In the genomic region with DNA sequence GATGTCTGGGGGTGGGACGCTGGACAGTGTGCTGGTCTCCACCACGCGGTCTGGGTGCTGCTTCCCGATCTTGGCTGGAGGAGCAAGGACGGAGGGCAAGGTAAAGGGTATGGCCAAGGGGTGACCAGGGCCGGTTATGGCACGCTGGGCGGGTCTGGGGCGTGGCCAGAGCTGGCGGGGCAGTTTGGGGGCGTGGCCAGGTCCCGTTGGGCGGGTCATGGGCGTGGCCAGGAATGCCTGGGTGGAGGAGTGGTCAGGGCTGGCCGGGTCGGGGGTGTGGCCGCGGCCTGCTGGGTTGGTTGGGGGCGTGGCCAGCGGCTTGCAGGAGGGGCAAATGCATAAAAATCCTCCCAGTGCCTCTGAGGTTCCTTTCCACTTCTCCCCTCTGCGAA, we compare ENCODE assay signal across 9 cellular contexts. TPM values are rescaled to one million over a fixed set of nuclear protein-coding genes. Genes with fewer than 3 reads are reported as not detected.
DNase-seq lines count a peak whose midpoint lies in the region; ATAC-seq, FAIRE-seq and TF ChIP-seq lines count a peak whose summit lies in the region.
"Had no signal": no experiment of that assay in that cellular context is flagged by ENCODE, and none has a peak within 500 bp of the region (broad histone marks: within the 10 kb centered on the region; RNA-seq: fewer than 3 reads in every experiment).

No MANE protein-coding gene starts in this region.

- H3K9ac ChIP-seq in endothelial cell of umbilical vein (replicated peaks; ENCODE audit: extremely low read depth, insufficient read depth, low read length) = no peak overlapping the region
- H3K9ac ChIP-seq: parathyroid adenoma had no signal

- H2AFZ ChIP-seq in endothelial cell of umbilical vein (ENCODE audit: low read depth, low read length) = no peak overlapping the region
- H2AFZ ChIP-seq: parathyroid adenoma had no signal

- intact Hi-C loops in MCF 10A (cut with micrococcal nuclease) (no loop called here), breast epithelium (cut with DNase I; ENCODE audit: low total_unique reads) (no loop called here), endothelial cell of umbilical vein (cut with micrococcal nuclease) (loop anchor here (1.0 to 2.0 kb wide), 2 partner anchors 10 to 52 kb away; a partner anchor contains a TSS), ovary (cut with DNase I) (loop anchor here in 1 of 4 donors (5.0 kb wide), 1 partner anchor 64 kb away; no protein-coding TSS in a partner anchor)

- 44 to 61% (median 51%) methylated on average over 21 of the region's 21 CpGs for WGBS in ovary, 3 donors

- no peak for TF ChIP-seq POLR2A in breast epithelium (IDR thresholded peaks at IDR 0.05)
- no peak for TF ChIP-seq POLR2A in endothelial cell of umbilical vein (IDR thresholded peaks at IDR 0.05; ENCODE audit: low read depth, low read length)
- no peak for TF ChIP-seq POLR2A in ovary (IDR thresholded peaks at IDR 0.05)

- H3K36me3 ChIP-seq in breast epithelium (peaks cover 4% of the 10 kb centered on the region), endothelial cell of umbilical vein (ENCODE audit: control insufficient read depth in 2 of 2, extremely low read depth in 1 of 2, insufficient read depth in 2 of 2, low read length in 2 of 2) (peaks cover 23 to 60% of the 10 kb centered on the region in 2 experiments), ovary (no peaks in the 10 kb centered on the region)

- no peak overlapping the region for H3K4me3 ChIP-seq in breast epithelium
- H3K4me3 ChIP-seq in endothelial cell of umbilical vein (replicated peaks in 1 of 3; ENCODE audit: insufficient read depth in 1 of 3, low read depth in 1 of 3, low read length in 3 of 3) = no peak overlapping the region
- H3K4me3 ChIP-seq in ovary = no peak overlapping the region

- DNase-seq in MCF 10A (ENCODE audit: unreplicated experiment) (peak; percentile 86), breast epithelium (ENCODE audit: low spot score in 2 of 2) (no peak), RWPE1 (ENCODE audit: low spot score) (peak; percentile 90), endothelial cell of umbilical vein (ENCODE audit: low read depth, low spot score) (peak; percentile 69), ovary (peak in 4 of 5 donors; percentile 52 to 73 (median 67)), anterior cingulate cortex (lab: John Stamatoyannopoulos, UW) (no peak)

- peak; percentile 79 for FAIRE-seq in endothelial cell of umbilical vein (lab: Jason Lieb, UNC)

- no peak for ATAC-seq in HG02938 (IDR thresholded peaks at IDR 0.05; ENCODE audit: unreplicated experiment)
- no peak for ATAC-seq in HG03039 (IDR thresholded peaks at IDR 0.05; ENCODE audit: unreplicated experiment)

- H3K27ac ChIP-seq in breast epithelium (peak overlapping the region in 1 of 2 donors; percentile 32), RWPE1 (peak overlapping the region; percentile 93), endothelial cell of umbilical vein (ENCODE audit: insufficient read depth, low read depth, low read length) (no peak overlapping the region), ovary (no peak overlapping the region)
- H3K27ac ChIP-seq: parathyroid adenoma had no signal

- H3K9me3 Mint-ChIP-seq in MCF 10A (ENCODE audit: unreplicated experiment) = no peaks in the 10 kb centered on the region

- no peaks in the 10 kb centered on the region for H4K20me1 ChIP-seq in endothelial cell of umbilical vein (replicated peaks; ENCODE audit: control insufficient read depth, extremely low read depth, insufficient read depth, low read length)

- H3K36me3 Mint-ChIP-seq in MCF 10A (ENCODE audit: insufficient read depth, unreplicated experiment) = peaks cover 92% of the 10 kb centered on the region

- no peaks in the 10 kb centered on the region for H3K4me1 ChIP-seq in breast epithelium
- peaks cover 15% of the 10 kb centered on the region for H3K4me1 ChIP-seq in endothelial cell of umbilical vein (ENCODE audit: control insufficient read depth, extremely low read depth, insufficient read depth, low read length)
- H3K4me1 ChIP-seq in ovary (ENCODE audit: insufficient read depth) = no peaks in the 10 kb centered on the region
- H3K4me1 ChIP-seq: parathyroid adenoma had no signal

- POLR2A ChIA-PET in MCF 10A (lab: Yijun Ruan, JAX) (interaction anchor here (1.2 to 1.6 kb wide), 2 partner anchors 32 to 87 kb away, joined by 4 read pairs; no protein-coding TSS in a partner anchor), RWPE1 (lab: Yijun Ruan, JAX; ENCODE audit: low non-redundant PET) (interaction anchor here (0.6 kb wide), 1 partner anchor 22 kb away, joined by 4 read pairs; no protein-coding TSS in a partner anchor), endothelial cell of umbilical vein (lab: Charles Lee) (interaction anchor here (0.8 kb wide), 1 partner anchor 10 kb away, joined by 3 read pairs; no protein-coding TSS in a partner anchor)

- peak overlapping the region; percentile 35 for H3K27ac Mint-ChIP-seq in MCF 10A (ENCODE audit: low read depth, unreplicated experiment)

- H3K27me3 ChIP-seq in breast epithelium = no peaks in the 10 kb centered on the region
- no peaks in the 10 kb centered on the region for H3K27me3 ChIP-seq in endothelial cell of umbilical vein (ENCODE audit: control insufficient read depth in 2 of 2, insufficient read depth in 2 of 2, low read length in 2 of 2)
- no peaks in the 10 kb centered on the region for H3K27me3 ChIP-seq in ovary

- no peak overlapping the region for H3K4me2 ChIP-seq in endothelial cell of umbilical vein (ENCODE audit: insufficient read depth, low read length)

- no peak for TF ChIP-seq EP300 in ovary (IDR thresholded peaks at IDR 0.05)

- no peak overlapping the region for H3K4me3 Mint-ChIP-seq in MCF 10A (ENCODE audit: unreplicated experiment)

- peaks cover 5% of the 10 kb centered on the region for H3K4me1 Mint-ChIP-seq in MCF 10A (ENCODE audit: insufficient read depth, unreplicated experiment)

- dilution Hi-C loops in endothelial cell of umbilical vein (cut with MboI; ENCODE audit: extremely low pct_ligation_motif_present, low sequenced_read_pairs) = no loop called here

- H3K9me1 ChIP-seq in endothelial cell of umbilical vein (replicated peaks; ENCODE audit: control insufficient read depth, extremely low read depth, insufficient read depth, low read length) = no peaks in the 10 kb centered on the region

- peaks cover 23% of the 10 kb centered on the region for H3K79me2 ChIP-seq in endothelial cell of umbilical vein (ENCODE audit: control insufficient read depth, insufficient read depth, low read length)
- H3K79me2 ChIP-seq: parathyroid adenoma had no signal

- no peaks in the 10 kb centered on the region for H3K27me3 Mint-ChIP-seq in MCF 10A (ENCODE audit: insufficient read depth, unreplicated experiment)

- CTCF ChIA-PET in MCF 10A (lab: Yijun Ruan, JAX) (interaction anchor here (0.7 to 0.8 kb wide), 2 partner anchors 10 to 11 kb away, joined by 3 read pairs; no protein-coding TSS in a partner anchor), RWPE1 (lab: Yijun Ruan, JAX) (interaction anchor here (0.7 kb wide), 1 partner anchor 128 kb away, joined by 3 read pairs; no protein-coding TSS in a partner anchor), endothelial cell of umbilical vein (lab: Charles Lee) (interaction anchor here (2.2 kb wide), 1 partner anchor 10 kb away, joined by 15 read pairs; no protein-coding TSS in a partner anchor)

- H3K9me3 ChIP-seq in breast epithelium (no peaks in the 10 kb centered on the region), endothelial cell of umbilical vein (replicated peaks; ENCODE audit: control insufficient read depth, insufficient read depth, low read length) (no peaks in the 10 kb centered on the region), ovary (no peaks in the 10 kb centered on the region)

- BruUV-seq in MCF 10A (replicated peaks; lab: Mats Ljungman, UMichigan) (no TSS peak), endothelial cell of umbilical vein (replicated peaks; lab: Mats Ljungman, UMichigan) (no TSS peak)

- no peak for TF ChIP-seq CTCF in MCF 10A (IDR thresholded peaks at IDR 0.05; ENCODE audit: unreplicated experiment)
- no peak for TF ChIP-seq CTCF in breast epithelium (IDR thresholded peaks at IDR 0.05)
- no peak for TF ChIP-seq CTCF in RWPE1 (conservative IDR thresholded peaks at IDR 0.05; ENCODE audit: low read depth)
- no peak for TF ChIP-seq CTCF in endothelial cell of umbilical vein (IDR thresholded peaks at IDR 0.05; ENCODE audit: extremely low read depth in 1 of 2, insufficient read depth in 1 of 2, low read depth in 1 of 2, low read length in 2 of 2)
- no peak for TF ChIP-seq CTCF in ovary (IDR thresholded peaks at IDR 0.05)

RNA-seq across cellular contexts. Expression of a gene that starts 19.2 kb away (rescaled TPM):
- 179 and 191 TPM in 2 replicates for total RNA-seq in MCF 10A (2022)
- total RNA-seq in breast epithelium = 1,000 to 10,000 TPM in 1 of 3 donors, 100 to 1,000 TPM in 2; 357 to 1,796 (median 492) TPM
- total RNA-seq in endothelial cell of umbilical vein = 445 and 469 TPM in 2 replicates
- polyA plus RNA-seq in endothelial cell of umbilical vein = 1,136 and 1,398 TPM in 2 replicates
- polyA plus RNA-seq in endothelial cell of umbilical vein (2011; cell fraction: cytosol; rRNA removed) = 825 and 1,039 TPM in 2 replicates
- polyA plus RNA-seq in endothelial cell of umbilical vein (2011; cell fraction: nucleus; rRNA removed) = 456 and 562 TPM in 2 replicates
- polyA plus RNA-seq in endothelial cell of umbilical vein (2012) = 559 and 749 TPM in 2 replicates
- 420 and 486 TPM in 2 replicates for polyA minus RNA-seq in endothelial cell of umbilical vein
- 218 TPM for polyA minus RNA-seq in endothelial cell of umbilical vein (2011; cell fraction: cytosol; rRNA and poly(A)+ RNA removed)
- 51.2 and 82.1 TPM in 2 replicates for polyA minus RNA-seq in endothelial cell of umbilical vein (2011; cell fraction: nucleus; rRNA and poly(A)+ RNA removed)
- total RNA-seq in ovary = 100 to 1,000 TPM; 189 to 309 (median 247) TPM
- 100 to 1,000 TPM; 239 to 450 TPM for polyA plus RNA-seq in ovary

RNA-seq across cellular contexts. Expression of a gene that starts 27.8 kb away (rescaled TPM):
- total RNA-seq in MCF 10A (2022) (184 and 201 TPM in 2 replicates), breast epithelium (100 to 1,000 TPM in 1 of 3 donors, 10 to 100 TPM in 2; 65.9 to 175 (median 89.1) TPM), endothelial cell of umbilical vein (252 and 272 TPM in 2 replicates), ovary (100 to 1,000 TPM in 5 of 7 donors, 10 to 100 TPM in 2; 88.2 to 157 (median 140) TPM)
- polyA plus RNA-seq in endothelial cell of umbilical vein (344 and 394 TPM in 2 replicates), ovary (100 to 1,000 TPM in 1 of 2 donors, 10 to 100 TPM in 1; 11.1 to 119 TPM)
- 254 and 274 TPM in 2 replicates for polyA plus RNA-seq in endothelial cell of umbilical vein (2011; cell fraction: cytosol; rRNA removed)
- 109 and 111 TPM in 2 replicates for polyA plus RNA-seq in endothelial cell of umbilical vein (2011; cell fraction: nucleus; rRNA removed)
- polyA plus RNA-seq in endothelial cell of umbilical vein (2012) = 277 and 310 TPM in 2 replicates
- polyA minus RNA-seq in endothelial cell of umbilical vein = 122 and 222 TPM in 2 replicates
- 139 TPM for polyA minus RNA-seq in endothelial cell of umbilical vein (2011; cell fraction: cytosol; rRNA and poly(A)+ RNA removed)
- 26.3 and 52.1 TPM in 2 replicates for polyA minus RNA-seq in endothelial cell of umbilical vein (2011; cell fraction: nucleus; rRNA and poly(A)+ RNA removed)

RNA-seq across cellular contexts. Expression of a gene that starts 51.1 kb away (rescaled TPM):
- total RNA-seq in MCF 10A (2022) (99.6 and 123 TPM in 2 replicates), breast epithelium (10 to 100 TPM; 15.4 to 63.3 (median 43.9) TPM), endothelial cell of umbilical vein (63.8 and 65.7 TPM in 2 replicates), ovary (10 to 100 TPM; 20.7 to 92.6 (median 62.4) TPM)
- polyA plus RNA-seq in endothelial cell of umbilical vein (31.4 and 35.8 TPM in 2 replicates), ovary (10 to 100 TPM in 1 of 2 donors, 1 to 10 TPM in 1; 6.1 to 36.7 TPM)
- polyA plus RNA-seq in endothelial cell of umbilical vein (2011; cell fraction: cytosol; rRNA removed) = 14.1 and 21.3 TPM in 2 replicates
- 94.3 and 110 TPM in 2 replicates for polyA plus RNA-seq in endothelial cell of umbilical vein (2011; cell fraction: nucleus; rRNA removed)
- 25.2 and 53.3 TPM in 2 replicates for polyA plus RNA-seq in endothelial cell of umbilical vein (2012)
- polyA minus RNA-seq in endothelial cell of umbilical vein = 27.1 and 39.2 TPM in 2 replicates
- 48.0 TPM for polyA minus RNA-seq in endothelial cell of umbilical vein (2011; cell fraction: cytosol; rRNA and poly(A)+ RNA removed)
- polyA minus RNA-seq in endothelial cell of umbilical vein (2011; cell fraction: nucleus; rRNA and poly(A)+ RNA removed) = 36.4 and 68.6 TPM in 2 replicates

RNA-seq across cellular contexts. Expression of a gene that starts 56.0 kb away (rescaled TPM):
- total RNA-seq in MCF 10A (2022) (11.9 and 15.3 TPM in 2 replicates), breast epithelium (10 to 100 TPM; 18.7 to 43.2 (median 23.9) TPM), endothelial cell of umbilical vein (10.4 and 12.5 TPM in 2 replicates), ovary (10 to 100 TPM in 2 of 7 donors, 1 to 10 TPM in 5; 2.7 to 10.6 (median 8.9) TPM)
- polyA plus RNA-seq in endothelial cell of umbilical vein (6.9 and 7.5 TPM in 2 replicates), ovary (1 to 10 TPM; 1.0 to 5.1 TPM)
- 4.0 and 4.3 TPM in 2 replicates for polyA plus RNA-seq in endothelial cell of umbilical vein (2011; cell fraction: cytosol; rRNA removed)
- polyA plus RNA-seq in endothelial cell of umbilical vein (2011; cell fraction: nucleus; rRNA removed) = 7.1 and 9.4 TPM in 2 replicates
- polyA plus RNA-seq in endothelial cell of umbilical vein (2012) = 8.3 TPM in 2 replicates
- polyA minus RNA-seq in endothelial cell of umbilical vein = 3.2 and 4.9 TPM in 2 replicates
- 22.9 TPM for polyA minus RNA-seq in endothelial cell of umbilical vein (2011; cell fraction: cytosol; rRNA and poly(A)+ RNA removed)
- polyA minus RNA-seq in endothelial cell of umbilical vein (2011; cell fraction: nucleus; rRNA and poly(A)+ RNA removed) = 1.6 and 4.6 TPM in 2 replicates

Comparison
In these comparisons a context has a peak if more than half of its experiments do, and no peak if none do; other contexts are left out.
1. DNase-seq: peak in MCF 10A (single experiment), RWPE1 (single experiment), endothelial cell of umbilical vein (single experiment) and ovary (4 of 5); none in breast epithelium (0 of 2) and anterior cingulate cortex (0 of 58).